Comparison of ENCODE assay signal across 2 cellular contexts in the genomic region with DNA sequence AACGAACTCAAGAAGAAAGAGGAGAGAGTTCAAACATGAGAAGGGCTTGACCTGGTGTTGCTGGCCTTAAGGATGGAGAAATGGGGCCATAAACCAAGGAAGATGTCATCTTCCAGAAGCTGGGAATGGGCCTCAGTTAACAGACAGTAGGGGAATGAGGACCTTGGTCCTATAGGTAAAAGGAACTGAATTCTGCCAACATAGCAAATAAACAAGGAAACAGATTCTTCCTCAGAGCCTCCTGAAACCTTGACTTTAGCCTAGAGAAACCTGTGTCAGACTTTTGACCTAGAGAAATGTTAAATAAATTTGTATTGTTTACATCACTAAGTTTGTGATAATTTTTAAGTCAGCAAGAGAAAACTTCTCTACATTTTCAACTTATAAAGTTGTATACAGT.
TF ChIP-seq lines count a peak whose summit lies in the region.

No MANE protein-coding gene starts in this region.

TF ChIP-seq in HepG2, 621 proteins besides CTCF, POLR2A, EP300 and RAD21:
- peak; percentile 18; the same call in 1 of the 2 replicates for TF ChIP-seq MAFF (IDR thresholded peaks at IDR 0.05; ENCODE audit: low read depth, low read length)
- TF ChIP-seq ZNF776 (CRISPR knock-in tag; IDR thresholded peaks at IDR 0.05), result no peak
- no peak for TF ChIP-seq HNRNPLL (IDR thresholded peaks at IDR 0.05; ENCODE audit: low read depth, low read length, poor library complexity, severe bottlenecking)
- peak; percentile 50 for TF ChIP-seq MAFK (conservative IDR thresholded peaks at IDR 0.05 in 1 of 2, IDR thresholded peaks at IDR 0.05 in 1 of 2; ENCODE audit: low read length in 2 of 2)

TF ChIP-seq in IMR-90, 13 proteins besides CTCF, POLR2A, EP300 and RAD21:
- TF ChIP-seq RCOR1 (IDR thresholded peaks at IDR 0.05; ENCODE audit: insufficient replicate concordance, low read length) (no peak), CHD1 (IDR thresholded peaks at IDR 0.05; ENCODE audit: low read depth, low read length) (no peak), MAFK (IDR thresholded peaks at IDR 0.05; ENCODE audit: low read depth, low read length) (0 out of 2 replicates have a peak, but pooled peaks have one; percentile 9)
- TF ChIP-seq, protein P1, sequence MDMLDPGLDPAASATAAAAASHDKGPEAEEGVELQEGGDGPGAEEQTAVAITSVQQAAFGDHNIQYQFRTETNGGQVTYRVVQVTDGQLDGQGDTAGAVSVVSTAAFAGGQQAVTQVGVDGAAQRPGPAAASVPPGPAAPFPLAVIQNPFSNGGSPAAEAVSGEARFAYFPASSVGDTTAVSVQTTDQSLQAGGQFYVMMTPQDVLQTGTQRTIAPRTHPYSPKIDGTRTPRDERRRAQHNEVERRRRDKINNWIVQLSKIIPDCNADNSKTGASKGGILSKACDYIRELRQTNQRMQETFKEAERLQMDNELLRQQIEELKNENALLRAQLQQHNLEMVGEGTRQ (IDR thresholded peaks at IDR 0.05; ENCODE audit: low read depth, low read length), result no peak
- TF ChIP-seq, protein P2, sequence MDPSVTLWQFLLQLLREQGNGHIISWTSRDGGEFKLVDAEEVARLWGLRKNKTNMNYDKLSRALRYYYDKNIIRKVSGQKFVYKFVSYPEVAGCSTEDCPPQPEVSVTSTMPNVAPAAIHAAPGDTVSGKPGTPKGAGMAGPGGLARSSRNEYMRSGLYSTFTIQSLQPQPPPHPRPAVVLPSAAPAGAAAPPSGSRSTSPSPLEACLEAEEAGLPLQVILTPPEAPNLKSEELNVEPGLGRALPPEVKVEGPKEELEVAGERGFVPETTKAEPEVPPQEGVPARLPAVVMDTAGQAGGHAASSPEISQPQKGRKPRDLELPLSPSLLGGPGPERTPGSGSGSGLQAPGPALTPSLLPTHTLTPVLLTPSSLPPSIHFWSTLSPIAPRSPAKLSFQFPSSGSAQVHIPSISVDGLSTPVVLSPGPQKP (IDR thresholded peaks at IDR 0.05; ENCODE audit: borderline replicate concordance, low read depth, low read length), result no peak
